Comparison of ENCODE assay signal across 21 cellular contexts in genomic region chr6:159919800-159920199, GRCh38. TPM values are rescaled to one million over a fixed set of nuclear protein-coding genes. Genes with fewer than 3 reads are reported as not detected.
DNase-seq lines count a peak whose midpoint lies in the region; ATAC-seq, FAIRE-seq and TF ChIP-seq lines count a peak whose summit lies in the region.
"Had no signal": no experiment of that assay in that cellular context is flagged by ENCODE, and none has a peak within 500 bp of the region (broad histone marks: within the 10 kb centered on the region; RNA-seq: fewer than 3 reads in every experiment).

No MANE protein-coding gene starts in this region.

- H3K9ac ChIP-seq in HepG2 (ENCODE audit: insufficient read depth, low read depth, low read length) (no peak overlapping the region), K562 (ENCODE audit: insufficient read depth in 1 of 2, low read depth in 2 of 2, low read length in 2 of 2) (no peak overlapping the region)

- TF ChIP-seq POLR2A in HepG2 (IDR thresholded peaks at IDR 0.05; ENCODE audit: insufficient read depth in 1 of 2, low read depth in 2 of 2, low read length in 2 of 2): no peak
- no peak for TF ChIP-seq POLR2A in right lobe of liver (IDR thresholded peaks at IDR 0.05)
- no peak for TF ChIP-seq POLR2A in K562 (conservative IDR thresholded peaks at IDR 0.05)

- TF ChIP-seq EP300 in HepG2 (IDR thresholded peaks at IDR 0.05; ENCODE audit: low read depth in 2 of 2, low read length in 2 of 2) (no peak), HepG2 (CRISPR knock-in tag; IDR thresholded peaks at IDR 0.05; ENCODE audit: borderline replicate concordance) (no peak), K562 (IDR thresholded peaks at IDR 0.05; ENCODE audit: low read length) (no peak)

- H3K4me1 ChIP-seq in HepG2 (ENCODE audit: insufficient read depth, low read length) (no peaks in the 10 kb centered on the region), right lobe of liver (peaks cover 0 to 26% (median under 1%) of the 10 kb centered on the region in 4 donors), K562 (replicated peaks in 1 of 2; ENCODE audit: control insufficient read depth in 2 of 2, insufficient read depth in 2 of 2, low read length in 2 of 2) (no peaks in the 10 kb centered on the region), osteoblast (ENCODE audit: insufficient read depth, low read length) (peaks cover 11% of the 10 kb centered on the region)
- H3K4me1 ChIP-seq: Caco-2 had no signal

- BruUV-seq in HepG2 (replicated peaks; lab: Mats Ljungman, UMichigan): no TSS peak
- no TSS peak for BruUV-seq in K562 (replicated peaks; lab: Mats Ljungman, UMichigan)

- TF ChIP-seq RAD21 in HepG2 (CRISPR knock-in tag; IDR thresholded peaks at IDR 0.05): no peak
- no peak for TF ChIP-seq RAD21 in K562 (CRISPR knock-in tag; conservative IDR thresholded peaks at IDR 0.05 in 1 of 2, IDR thresholded peaks at IDR 0.05 in 1 of 2)

- no peak for DNase-seq in HepG2 (ENCODE audit: low spot score)
- DNase-seq in right lobe of liver: no peak
- DNase-seq in MV-4-11 (lab: John Stamatoyannopoulos, UW): peak; percentile 38
- DNase-seq in K562 (ENCODE audit: extremely low read depth in 1 of 4, low spot score in 3 of 4): no peak
- no peak for DNase-seq in AML-193 (lab: John Stamatoyannopoulos, UW)
- no peak for DNase-seq in osteoblast (ENCODE audit: insufficient read length, low spot score, missing footprints)
- DNase-seq: ACHN; Caco-2; CD4-positive, alpha-beta T cell; DMS79; GDM1; GOT3; H7 had no signal

- no peak overlapping the region for H3K27ac ChIP-seq in HepG2 (ENCODE audit: extremely low read length, insufficient read depth, low read length)
- no peak overlapping the region for H3K27ac ChIP-seq in right lobe of liver
- H3K27ac ChIP-seq in K562 (ENCODE audit: extremely low read depth, low read depth, low read length): no peak overlapping the region
- peak overlapping the region; percentile 23 for H3K27ac ChIP-seq in temporal lobe (ENCODE audit: low read depth, low read length)
- no peak overlapping the region for H3K27ac ChIP-seq in osteoblast (ENCODE audit: low read depth, low read length)
- H3K27ac ChIP-seq: C4-2B had no signal

- 39% methylated on average over 6 of the region's 6 CpGs for WGBS in HepG2 (ENCODE audit: low lambda C conversion rate)
- 76% methylated on average over 6 of the region's 6 CpGs for WGBS in right lobe of liver (ENCODE audit: insufficient coverage, low coverage, low lambda C conversion rate, missing lambda C conversion rate)
- WGBS in K562 (ENCODE audit: insufficient coverage, low coverage, missing lambda C conversion rate): 2% methylated on average over 6 of the region's 6 CpGs

- CTCF ChIA-PET in HepG2 (lab: Yijun Ruan, JAX; ENCODE audit: low intra/inter-chr PET ratio, low total read pairs) (no interaction called here), K562 (lab: Yijun Ruan, JAX; ENCODE audit: low intra/inter-chr PET ratio) (no interaction called here)

- H3K27me3 ChIP-seq in HepG2 (ENCODE audit: control insufficient read depth in 1 of 2, insufficient read depth in 2 of 2, low read length in 2 of 2) (peaks cover 2 to 10% of the 10 kb centered on the region in 2 experiments; a peak in 3 of 5 replicates), right lobe of liver (no peaks in the 10 kb centered on the region), K562 (ENCODE audit: control insufficient read depth in 2 of 2, insufficient read depth in 2 of 2, low read length in 2 of 2) (peaks cover 16 to 32% of the 10 kb centered on the region in 2 experiments; a peak in 4 of 5 replicates), osteoblast (ENCODE audit: insufficient read depth, low read length) (no peaks in the 10 kb centered on the region)

- intact Hi-C loops in HepG2 (cut with micrococcal nuclease; ENCODE audit: unreplicated experiment): no loop called here
- intact Hi-C loops in right lobe of liver (cut with DNase I): no loop called here
- intact Hi-C loops in K562 (cut with micrococcal nuclease): no loop called here

- in situ Hi-C loops in HepG2 (cut with HindIII; ENCODE audit: extremely low pct_ligation_motif_present, low pct_unique_long_range_greater_than_20kb): no loop called here
- in situ Hi-C loops in K562 (cut with MboI): no loop called here

- no peaks in the 10 kb centered on the region for H3K79me2 ChIP-seq in HepG2 (ENCODE audit: insufficient read depth, low read length)
- no peaks in the 10 kb centered on the region for H3K79me2 ChIP-seq in K562 (ENCODE audit: control insufficient read depth, insufficient read depth, low read length)
- no peaks in the 10 kb centered on the region for H3K79me2 ChIP-seq in osteoblast (ENCODE audit: insufficient read depth, low read length)

- TF ChIP-seq CTCF in HepG2 (CRISPR knock-in tag; IDR thresholded peaks at IDR 0.05) (no peak), right lobe of liver (IDR thresholded peaks at IDR 0.05) (no peak), K562 (IDR thresholded peaks at IDR 0.05 in 2 of 3, conservative IDR thresholded peaks at IDR 0.05 in 1 of 3; ENCODE audit: insufficient read depth in 2 of 3, low read depth in 1 of 3, low read length in 3 of 3) (no peak), osteoblast (IDR thresholded peaks at IDR 0.05; ENCODE audit: extremely low read depth, low read depth, low read length) (no peak)

- H3K4me3 ChIP-seq in HepG2 (replicated peaks in 1 of 3; ENCODE audit: insufficient read depth in 1 of 3, low read depth in 2 of 3, low read length in 3 of 3) (no peak overlapping the region), right lobe of liver (no peak overlapping the region), K562 (no peak overlapping the region), osteoblast (ENCODE audit: insufficient read depth, low read length) (no peak overlapping the region)

- H3K36me3 ChIP-seq in HepG2 (replicated peaks in 1 of 2; ENCODE audit: control insufficient read depth in 1 of 2, insufficient read depth in 2 of 2, low read length in 2 of 2): no peaks in the 10 kb centered on the region
- H3K36me3 ChIP-seq in right lobe of liver: no peaks in the 10 kb centered on the region
- no peaks in the 10 kb centered on the region for H3K36me3 ChIP-seq in K562 (ENCODE audit: control insufficient read depth, insufficient read depth, low read length)
- H3K36me3 ChIP-seq in osteoblast (ENCODE audit: insufficient read depth, low read length): no peaks in the 10 kb centered on the region

- ATAC-seq in HepG2: no peak
- ATAC-seq in right lobe of liver: no peak
- no peak for ATAC-seq in K562
- ATAC-seq in GM21825 (IDR thresholded peaks at IDR 0.05; ENCODE audit: unreplicated experiment): no peak

- H3K9me1 ChIP-seq in K562 (ENCODE audit: control insufficient read depth, insufficient read depth, low read length): no peaks in the 10 kb centered on the region

- H2AFZ ChIP-seq in HepG2 (ENCODE audit: low read length) (no peak overlapping the region), K562 (ENCODE audit: low read depth, low read length) (no peak overlapping the region), osteoblast (ENCODE audit: low read length) (no peak overlapping the region)

- H3K9me3 ChIP-seq in HepG2 (ENCODE audit: low read length) (no peaks in the 10 kb centered on the region), right lobe of liver (no peaks in the 10 kb centered on the region), K562 (replicated peaks; ENCODE audit: control insufficient read depth, insufficient read depth, low read depth, low read length) (0 out of 2 replicates have a peak, but pooled peaks cover 2% of the 10 kb centered on the region), osteoblast (ENCODE audit: low read depth, low read length) (no peaks in the 10 kb centered on the region)
- H3K9me3 ChIP-seq: Caco-2 had no signal

- POLR2A ChIA-PET in HepG2 (lab: Yijun Ruan, JAX): no interaction called here
- POLR2A ChIA-PET in K562 (lab: Yijun Ruan, JAX): interaction anchor here (1.4 kb wide), 1 partner anchor 10 kb away, joined by 5 read pairs; no protein-coding TSS in a partner anchor

- no peaks in the 10 kb centered on the region for H4K20me1 ChIP-seq in HepG2 (ENCODE audit: insufficient read depth, low read length)
- H4K20me1 ChIP-seq in K562 (replicated peaks; ENCODE audit: control insufficient read depth, insufficient read depth, low read length): no peaks in the 10 kb centered on the region
- H4K20me1 ChIP-seq in osteoblast (ENCODE audit: insufficient read depth, low read length): no peaks in the 10 kb centered on the region

- FAIRE-seq in HepG2 (lab: Jason Lieb, UNC) (no peak), K562 (lab: Jason Lieb, UNC) (no peak)
- FAIRE-seq: A204.1, D721Med had no signal

- H3K4me2 ChIP-seq in HepG2 (ENCODE audit: low read depth, low read length) (no peak overlapping the region), K562 (ENCODE audit: insufficient read depth, low read length) (no peak overlapping the region), osteoblast (ENCODE audit: insufficient read depth, low read length) (no peak overlapping the region)

RNA-seq across cellular contexts. Expression of gene MAS1, which starts 29.0 kb away (rescaled TPM):
- total RNA-seq in HepG2 (2016; rRNA removed; fragmentation: Illumina TruSeq; extraction: Trizol): not detected in 2 replicates
- not detected in 2 replicates for total RNA-seq in HepG2 (2016; cell fraction: cytosol; rRNA removed; fragmentation: Illumina TruSeq; extraction: Trizol; ENCODE audit: low read depth)
- not detected in 2 replicates for total RNA-seq in HepG2 (2016; cell fraction: insoluble cytoplasmic fraction; rRNA removed; fragmentation: Illumina TruSeq; extraction: Trizol)
- total RNA-seq in HepG2 (2016; cell fraction: membrane; rRNA removed; fragmentation: Illumina TruSeq; extraction: Trizol): not detected in 2 replicates
- total RNA-seq in HepG2 (2016; cell fraction: nucleus; rRNA removed; fragmentation: Illumina TruSeq; extraction: Trizol): not detected in 2 replicates
- not detected in 2 replicates for polyA plus RNA-seq in HepG2 (2011; rRNA removed)
- polyA plus RNA-seq in HepG2 (2011; cell fraction: cytosol; rRNA removed): not detected in 2 replicates
- polyA plus RNA-seq in HepG2 (2011; cell fraction: nucleus; rRNA removed): not detected in 2 replicates
- polyA plus RNA-seq in HepG2 (2012): not detected in 2 replicates
- polyA plus RNA-seq in HepG2 (2016; cell fraction: cytosol; fragmentation: Illumina TruSeq; extraction: Trizol; ENCODE audit: low read depth): not detected in 2 replicates
- polyA plus RNA-seq in HepG2 (2016; cell fraction: insoluble cytoplasmic fraction; fragmentation: Illumina TruSeq; extraction: Trizol; ENCODE audit: low read depth): not detected in 2 replicates
- not detected in 2 replicates for polyA plus RNA-seq in HepG2 (2016; cell fraction: membrane; fragmentation: Illumina TruSeq; extraction: Trizol; ENCODE audit: low read depth)
- polyA plus RNA-seq in HepG2 (2016; cell fraction: nucleus; fragmentation: Illumina TruSeq; extraction: Trizol; ENCODE audit: insufficient read depth, low read depth): not detected in 2 replicates
- polyA minus RNA-seq in HepG2 (2011; rRNA and poly(A)+ RNA removed; ENCODE audit: low replicate concordance): not detected in 2 replicates
- not detected in 2 replicates for polyA minus RNA-seq in HepG2 (2011; cell fraction: cytosol; rRNA and poly(A)+ RNA removed)
- not detected in 2 replicates for polyA minus RNA-seq in HepG2 (2011; cell fraction: nucleus; rRNA and poly(A)+ RNA removed)
- total RNA-seq in right lobe of liver: not detected
- not detected in 2 replicates for total RNA-seq in K562 (2011; cell fraction: chromatin; rRNA removed; ENCODE audit: low replicate concordance)
- not detected in 2 replicates for total RNA-seq in K562 (2011; cell fraction: nucleolus; rRNA removed)
- total RNA-seq in K562 (2011; cell fraction: nucleoplasm; rRNA removed): not detected in 2 replicates
- not detected in 2 replicates for total RNA-seq in K562 (2014; rRNA removed)
- total RNA-seq in K562 (2014; rRNA removed; fragmentation: Illumina TruSeq; extraction: Trizol): not detected in 2 replicates
- total RNA-seq in K562 (2015; rRNA removed; fragmentation: Illumina TruSeq; extraction: Trizol): not detected in 2 replicates
- not detected in 2 replicates for total RNA-seq in K562 (2021)
- not detected in 2 replicates for polyA plus RNA-seq in K562 (2011; rRNA removed)
- not detected in 2 replicates for polyA plus RNA-seq in K562 (2011; cell fraction: cytosol; rRNA removed)
- polyA plus RNA-seq in K562 (2011; cell fraction: nucleus; rRNA removed): not detected in 2 replicates
- polyA plus RNA-seq in K562 (2012): not detected in 2 replicates
- polyA plus RNA-seq in K562 (2014; fragmentation: Illumina TruSeq; extraction: Trizol): not detected in 2 replicates
- not detected for polyA plus RNA-seq in K562 (2014; fragmentation: Nextera tagmentation; extraction: Ambion mirVana)
- polyA plus RNA-seq in K562 (2014; rRNA removed): not detected in 2 replicates
- not detected in 2 replicates for polyA minus RNA-seq in K562 (2011; rRNA and poly(A)+ RNA removed)
- polyA minus RNA-seq in K562 (2011; cell fraction: cytosol; rRNA and poly(A)+ RNA removed): not detected in 2 replicates
- not detected in 2 replicates for polyA minus RNA-seq in K562 (2011; cell fraction: nucleus; rRNA and poly(A)+ RNA removed)
- 0.25 TPM for total RNA-seq in temporal lobe
- total RNA-seq in osteoblast: under 0.01 TPM in 1 of 2 replicates, not detected in the other
- total RNA-seq: Caco-2; CD4-positive, alpha-beta T cell; Daoy; H7; HT-29 had no signal
- polyA plus RNA-seq: BJ had no signal

RNA-seq across cellular contexts. Expression of gene IGF2R, which starts 49.1 kb away (rescaled TPM):
- total RNA-seq in HepG2 (2016; rRNA removed; fragmentation: Illumina TruSeq; extraction: Trizol) (44.8 and 70.0 TPM in 2 replicates), right lobe of liver (10 to 100 TPM; 50.3 to 81.0 (median 67.1) TPM), K562 (2014; rRNA removed) (36.9 and 41.3 TPM in 2 replicates), K562 (2014; rRNA removed; fragmentation: Illumina TruSeq; extraction: Trizol) (34.4 and 37.8 TPM in 2 replicates), K562 (2015; rRNA removed; fragmentation: Illumina TruSeq; extraction: Trizol) (34.5 and 37.5 TPM in 2 replicates), K562 (2021) (84.7 and 92.3 TPM in 2 replicates), temporal lobe (27.0 TPM), osteoblast (174 and 177 TPM in 2 replicates)
- 11.8 and 13.5 TPM in 2 replicates for total RNA-seq in HepG2 (2016; cell fraction: cytosol; rRNA removed; fragmentation: Illumina TruSeq; extraction: Trizol; ENCODE audit: low read depth)
- 36.8 and 73.6 TPM in 2 replicates for total RNA-seq in HepG2 (2016; cell fraction: insoluble cytoplasmic fraction; rRNA removed; fragmentation: Illumina TruSeq; extraction: Trizol)
- 11.5 and 15.2 TPM in 2 replicates for total RNA-seq in HepG2 (2016; cell fraction: membrane; rRNA removed; fragmentation: Illumina TruSeq; extraction: Trizol)
- total RNA-seq in HepG2 (2016; cell fraction: nucleus; rRNA removed; fragmentation: Illumina TruSeq; extraction: Trizol): 129 and 155 TPM in 2 replicates
- polyA plus RNA-seq in HepG2 (2011; rRNA removed) (38.3 and 54.8 TPM in 2 replicates), K562 (2011; rRNA removed) (13.2 and 16.7 TPM in 2 replicates), K562 (2014; fragmentation: Illumina TruSeq; extraction: Trizol) (60.4 and 68.9 TPM in 2 replicates), K562 (2014; fragmentation: Nextera tagmentation; extraction: Ambion mirVana) (1 to 10 TPM; 3.5 to 3.6 TPM), K562 (2014; rRNA removed) (30.3 and 31.0 TPM in 2 replicates)
- 32.3 and 42.3 TPM in 2 replicates for polyA plus RNA-seq in HepG2 (2011; cell fraction: cytosol; rRNA removed)
- polyA plus RNA-seq in HepG2 (2011; cell fraction: nucleus; rRNA removed): 77.8 and 83.2 TPM in 2 replicates
- polyA plus RNA-seq in HepG2 (2012): 98.1 and 112 TPM in 2 replicates
- polyA plus RNA-seq in HepG2 (2016; cell fraction: cytosol; fragmentation: Illumina TruSeq; extraction: Trizol; ENCODE audit: low read depth): 1.3 and 1.8 TPM in 2 replicates
- 22.6 and 26.7 TPM in 2 replicates for polyA plus RNA-seq in HepG2 (2016; cell fraction: insoluble cytoplasmic fraction; fragmentation: Illumina TruSeq; extraction: Trizol; ENCODE audit: low read depth)
- 1.8 and 3.1 TPM in 2 replicates for polyA plus RNA-seq in HepG2 (2016; cell fraction: membrane; fragmentation: Illumina TruSeq; extraction: Trizol; ENCODE audit: low read depth)
- polyA plus RNA-seq in HepG2 (2016; cell fraction: nucleus; fragmentation: Illumina TruSeq; extraction: Trizol; ENCODE audit: insufficient read depth, low read depth): 85.6 and 90.1 TPM in 2 replicates
- 33.0 and 141 TPM in 2 replicates for polyA minus RNA-seq in HepG2 (2011; rRNA and poly(A)+ RNA removed; ENCODE audit: low replicate concordance)
- 119 and 184 TPM in 2 replicates for polyA minus RNA-seq in HepG2 (2011; cell fraction: cytosol; rRNA and poly(A)+ RNA removed)
- 265 and 283 TPM in 2 replicates for polyA minus RNA-seq in HepG2 (2011; cell fraction: nucleus; rRNA and poly(A)+ RNA removed)
- 302 and 333 TPM in 2 replicates for total RNA-seq in K562 (2011; cell fraction: chromatin; rRNA removed; ENCODE audit: low replicate concordance)
- total RNA-seq in K562 (2011; cell fraction: nucleolus; rRNA removed): 228 and 239 TPM in 2 replicates
- total RNA-seq in K562 (2011; cell fraction: nucleoplasm; rRNA removed): 228 and 238 TPM in 2 replicates
- polyA plus RNA-seq in K562 (2011; cell fraction: cytosol; rRNA removed): 12.7 and 14.5 TPM in 2 replicates
- 55.4 and 71.5 TPM in 2 replicates for polyA plus RNA-seq in K562 (2011; cell fraction: nucleus; rRNA removed)
- 57.1 and 73.0 TPM in 2 replicates for polyA plus RNA-seq in K562 (2012)
- polyA minus RNA-seq in K562 (2011; rRNA and poly(A)+ RNA removed): 48.1 and 64.9 TPM in 2 replicates
- polyA minus RNA-seq in K562 (2011; cell fraction: cytosol; rRNA and poly(A)+ RNA removed): 47.2 and 72.7 TPM in 2 replicates
- polyA minus RNA-seq in K562 (2011; cell fraction: nucleus; rRNA and poly(A)+ RNA removed): 108 and 127 TPM in 2 replicates
